In genomic region chr6:166707045-166707444, GRCh38 we compare ENCODE assay signal across 8 cellular contexts.
DNase-seq lines count a peak whose midpoint lies in the region; ATAC-seq, FAIRE-seq and TF ChIP-seq lines count a peak whose summit lies in the region.

No MANE protein-coding gene starts in this region.

- peaks cover 3% of the 10 kb centered on the region for H3K27me3 ChIP-seq in suprapubic skin

- H3K9me3 ChIP-seq in suprapubic skin, result no peaks in the 10 kb centered on the region

- no peak overlapping the region for H3K27ac ChIP-seq in suprapubic skin

- peak; percentile 47 for FAIRE-seq in GM18507 (lab: Jason Lieb, UNC)

- DNase-seq in AG20443 (ENCODE audit: low spot score), result peak; percentile 77
- no peak for DNase-seq in GM18507 (ENCODE audit: extremely low spot score, insufficient read length, low read depth)
- DNase-seq in NCI-H510A (lab: John Stamatoyannopoulos, UW), result peak; percentile 18
- peak; percentile 27 for DNase-seq in cerebellum (ENCODE audit: low spot score)
- peak; percentile 49 to 76 for DNase-seq in lung microvascular endothelial cell (ENCODE audit: low read depth in 2 of 2)
- no peak for DNase-seq in suprapubic skin (ENCODE audit: low spot score in 2 of 2)
- no peak for DNase-seq in GDM1 (lab: John Stamatoyannopoulos, UW)

- TF ChIP-seq POLR2A in suprapubic skin (IDR thresholded peaks at IDR 0.05), result no peak

- H3K4me1 ChIP-seq in suprapubic skin, result no peaks in the 10 kb centered on the region

- H3K4me3 ChIP-seq in suprapubic skin, result no peak overlapping the region

- no peak for TF ChIP-seq EP300 in suprapubic skin (IDR thresholded peaks at IDR 0.05)

- no peaks in the 10 kb centered on the region for H3K36me3 ChIP-seq in suprapubic skin

- 44% methylated on average over 10 of the region's 10 CpGs for WGBS in suprapubic skin

- no peak for TF ChIP-seq CTCF in suprapubic skin (IDR thresholded peaks at IDR 0.05)

- ATAC-seq in GM18519 (IDR thresholded peaks at IDR 0.05; ENCODE audit: low FRiP score, unreplicated experiment), result no peak

Comparison
In these comparisons a context has a peak if more than half of its experiments do, and no peak if none do; other contexts are left out.
1. DNase-seq: peak in AG20443 (single experiment), NCI-H510A (single experiment), cerebellum (single experiment) and lung microvascular endothelial cell (2 of 2); none in GM18507 (single experiment), suprapubic skin (0 of 2) and GDM1 (single experiment).